In genomic region chr3:58585005-58585786, GRCh38 we compare ENCODE assay signal across 8 cellular contexts. TPM values are rescaled to one million over a fixed set of nuclear protein-coding genes. Genes with fewer than 3 reads are reported as not detected.
A peak's percentile ranks its signal among the peaks of the same experiment; 100 is the strongest.
DNase-seq lines count a peak whose midpoint lies in the region; ATAC-seq and TF ChIP-seq lines count a peak whose summit lies in the region.

No MANE protein-coding gene starts in this region.

- no peak overlapping the region for H3K9ac ChIP-seq in SU-DHL-6 (ENCODE audit: low read length)

- peak; percentile 32 for DNase-seq in DMS79 treated with DMSO at 0.1 percent for 48 hours (lab: John Stamatoyannopoulos, UW)
- DNase-seq in amygdala (lab: John Stamatoyannopoulos, UW) = peak in 54 of 56 donors; percentile 22 to 81 (median 58)
- DNase-seq in right cardiac atrium = peak; percentile 93 to 97 (median 95)
- peak; percentile 64 for DNase-seq in putamen (ENCODE audit: low spot score)
- peak; percentile 90 to 95 for DNase-seq in aorta

- no peaks in the 10 kb centered on the region for H3F3A ChIP-seq in SU-DHL-6 (ENCODE audit: insufficient read depth)

- WGBS in right cardiac atrium = 4% methylated on average over 46 of the region's 46 CpGs
- 2 to 3% methylated on average over 46 of the region's 46 CpGs for WGBS in aorta, 2 donors

- no peak overlapping the region for H3K4me3 ChIP-seq in SU-DHL-6 (ENCODE audit: insufficient read depth, low read length, poor library complexity, severe bottlenecking)
- H3K4me3 ChIP-seq in right cardiac atrium (ENCODE audit: low read length) = peak overlapping the region; percentile 77
- peak overlapping the region; percentile 32 to 38 for H3K4me3 ChIP-seq in aorta (ENCODE audit: low read length in 2 of 2)

- no peak overlapping the region for H3K27ac ChIP-seq in SU-DHL-6 (ENCODE audit: low read depth, low read length)
- peak overlapping the region; percentile 98 for H3K27ac ChIP-seq in right cardiac atrium (ENCODE audit: low read length)
- no peak overlapping the region for H3K27ac ChIP-seq in aorta (ENCODE audit: low read depth in 1 of 2, low read length in 2 of 2)

- peak; percentile 64 for TF ChIP-seq CTCF in LNCAP (IDR thresholded peaks at IDR 0.05)
- TF ChIP-seq CTCF in SU-DHL-6 (IDR thresholded peaks at IDR 0.05; ENCODE audit: insufficient read depth, low read length, poor library complexity, severe bottlenecking) = no peak

- no peaks in the 10 kb centered on the region for H3K9me3 ChIP-seq in SU-DHL-6 (ENCODE audit: insufficient read depth, low read length)
- H3K9me3 ChIP-seq in right cardiac atrium (ENCODE audit: control insufficient read depth, low read length) = no peaks in the 10 kb centered on the region
- H3K9me3 ChIP-seq in aorta (ENCODE audit: control insufficient read depth, low read length) = no peaks in the 10 kb centered on the region

- intact Hi-C loops in right cardiac atrium (cut with DNase I) (loop anchor here in 1 of 4 donors (5.0 kb wide), 1 partner anchor 42 kb away; no protein-coding TSS in a partner anchor), aorta (cut with DNase I) (loop anchor here in 1 of 2 donors (5.0 kb wide), 1 partner anchor 42 kb away; no protein-coding TSS in a partner anchor)

- H3K9me2 ChIP-seq in SU-DHL-6 (replicated peaks; ENCODE audit: insufficient read depth, low read length) = no peaks in the 10 kb centered on the region

- H4K20me1 ChIP-seq in SU-DHL-6 (ENCODE audit: low read depth, low read length) = no peaks in the 10 kb centered on the region

- H3K4me1 ChIP-seq in right cardiac atrium (ENCODE audit: control insufficient read depth, insufficient read depth, low read length) (no peaks in the 10 kb centered on the region), aorta (ENCODE audit: control insufficient read depth in 1 of 2, insufficient read depth in 2 of 2, low read length in 2 of 2) (no peaks in the 10 kb centered on the region)

- H3K36me3 ChIP-seq in SU-DHL-6 (ENCODE audit: low read length) = no peaks in the 10 kb centered on the region
- no peaks in the 10 kb centered on the region for H3K36me3 ChIP-seq in aorta (ENCODE audit: control insufficient read depth in 1 of 2, insufficient read depth in 2 of 2, low read length in 1 of 2)

- ATAC-seq in GM21825 (IDR thresholded peaks at IDR 0.05; ENCODE audit: unreplicated experiment) (peak; percentile 94), right cardiac atrium (peak; percentile 97), aorta (ENCODE audit: low FRiP score) (peak; percentile 93)

- no peak overlapping the region for H2AFZ ChIP-seq in SU-DHL-6 (ENCODE audit: low read depth, low read length, severe bottlenecking)

- no peaks in the 10 kb centered on the region for H3K79me2 ChIP-seq in SU-DHL-6 (ENCODE audit: insufficient read depth, low read length)

- peak overlapping the region; percentile 13 for H3K4me2 ChIP-seq in SU-DHL-6 (ENCODE audit: low read depth, low read length, poor library complexity, severe bottlenecking)

- H3K27me3 ChIP-seq in SU-DHL-6 (ENCODE audit: low read length) (no peaks in the 10 kb centered on the region), right cardiac atrium (ENCODE audit: control insufficient read depth, insufficient read depth) (no peaks in the 10 kb centered on the region), aorta (ENCODE audit: control insufficient read depth in 1 of 2, insufficient read depth in 2 of 2, low read length in 1 of 2) (no peaks in the 10 kb centered on the region)

RNA-seq across cellular contexts. Expression of gene FAM107A, which starts 8.0 kb away (rescaled TPM):
- total RNA-seq in right cardiac atrium (10 to 100 TPM; 38.0 to 80.8 (median 58.0) TPM), aorta (10 to 100 TPM; 10.2 to 23.6 TPM)
- polyA plus RNA-seq in right cardiac atrium (52.7 TPM), aorta (1 to 10 TPM; 3.8 to 5.6 TPM)

RNA-seq across cellular contexts. Expression of gene ACOX2, which starts 48.2 kb away (rescaled TPM):
- total RNA-seq in right cardiac atrium (10 to 100 TPM; 23.4 to 42.2 (median 40.6) TPM), aorta (10 to 100 TPM; 12.9 to 31.5 TPM)
- polyA plus RNA-seq in right cardiac atrium (33.9 TPM), aorta (10 to 100 TPM; 10.6 to 68.7 TPM)

Comparison
In these comparisons a context has a peak if more than half of its experiments do, and no peak if none do; other contexts are left out.
1. DNase-seq: peak in every context shown above with its lines; median percentile 95 in right cardiac atrium; 92 in aorta; 64 in putamen; 58 in amygdala; 32 in DMS79 treated with DMSO at 0.1 percent for 48 hours.